17 cellular contexts compared by ENCODE assay signal in genomic region chr1:6354659-6355317, GRCh38. TPM values are rescaled to one million over a fixed set of nuclear protein-coding genes. Genes with fewer than 3 reads are reported as not detected.
DNase-seq lines count a peak whose midpoint lies in the region; ATAC-seq and TF ChIP-seq lines count a peak whose summit lies in the region.
"Had no signal": no experiment of that assay in that cellular context is flagged by ENCODE, and none has a peak within 500 bp of the region (broad histone marks: within the 10 kb centered on the region; RNA-seq: fewer than 3 reads in every experiment).

No MANE protein-coding gene starts in this region.

- no peak for ATAC-seq in lower lobe of right lung
- ATAC-seq in stimulated activated naive B cell treated with anti-CD40 and anti-IgM and Interleukin-4, amounts not matched to agents 10 μg/mL and 1 μg/mL and 100 μg/mL, for 72 hours (replicated peaks): no peak
- ATAC-seq: naive thymus-derived CD4-positive, alpha-beta T cell had no signal

- no peaks in the 10 kb centered on the region for H3F3A ChIP-seq in GM23248 (ENCODE audit: insufficient read depth)

- H3K4me3 ChIP-seq in adrenal gland (no peak overlapping the region), lower lobe of right lung (no peak overlapping the region), GM23248 (no peak overlapping the region)
- H3K4me3 ChIP-seq: hepatocyte, skin epidermis had no signal

- no peak overlapping the region for H3K4me2 ChIP-seq in GM23248 (ENCODE audit: unreplicated experiment)

- H3K9me3 ChIP-seq in adrenal gland (replicated peaks in 1 of 3) (no peaks in the 10 kb centered on the region), lower lobe of right lung (no peaks in the 10 kb centered on the region), GM23248 (ENCODE audit: low read depth) (no peaks in the 10 kb centered on the region)

- WGBS in adrenal gland, 4 donors: 92 to 98% (median 96%) methylated on average over 6 to 12 of the region's 12 CpGs
- 94 to 97% methylated on average over 10 to 12 of the region's 12 CpGs for WGBS in GM23248 (ENCODE audit: low coverage in 1 of 2, low lambda C conversion rate in 2 of 2, missing lambda C conversion rate in 2 of 2), 2 experiments

- no peak overlapping the region for H3K9ac ChIP-seq in GM23248

- H3K27me3 Mint-ChIP-seq in T-helper 2 cell treated with Interferon-gamma antibody and Interleukin-4, amounts not matched to agents 5 μg/mL and 100 μg/mL, for 36 hours (ENCODE audit: low read depth): no peaks in the 10 kb centered on the region
- no peaks in the 10 kb centered on the region for H3K27me3 Mint-ChIP-seq in stimulated activated naive B cell treated with anti-CD40 and anti-IgM and Interleukin-4, amounts not matched to agents 10 μg/mL and 1 μg/mL and 100 μg/mL, for 72 hours
- H3K27me3 Mint-ChIP-seq: naive thymus-derived CD4-positive, alpha-beta T cell had no signal

- H3K27ac Mint-ChIP-seq in T-helper 2 cell treated with Interferon-gamma antibody and Interleukin-4, amounts not matched to agents 5 μg/mL and 100 μg/mL, for 36 hours: peak overlapping the region; percentile 0
- H3K27ac Mint-ChIP-seq in stimulated activated naive B cell treated with anti-CD40 and anti-IgM and Interleukin-4, amounts not matched to agents 10 μg/mL and 1 μg/mL and 100 μg/mL, for 72 hours: peak overlapping the region; percentile 6

- no peaks in the 10 kb centered on the region for H3K79me2 ChIP-seq in GM23248 (ENCODE audit: insufficient read depth)

- no peak for DNase-seq in T-helper 2 cell treated with Interferon-gamma antibody and Interleukin-4, amounts not matched to agents 5 μg/mL and 100 μg/mL, for 36 hours (ENCODE audit: low spot score)
- DNase-seq in T-helper 2 cell (no peak), adrenal gland (no peak), lower lobe of right lung (no peak), HUDEP-2 (lab: John Stamatoyannopoulos, UW; ENCODE audit: unreplicated experiment in 76 of 76) (no peak), NCI-H146 (lab: John Stamatoyannopoulos, UW) (no peak), GM23248 (no peak)
- DNase-seq in stimulated activated naive B cell treated with anti-CD40 and anti-IgM and Interleukin-4, amounts not matched to agents 10 μg/mL and 1 μg/mL and 100 μg/mL, for 72 hours: no peak
- DNase-seq: 8988T; activated CD4-positive, alpha-beta T cell treated with anti-CD3 and anti-CD28 coated beads for 4 hours; Calu3; EL; naive thymus-derived CD4-positive, alpha-beta T cell; NCI-H1417; stimulated activated CD4-positive, alpha-beta T cell treated with anti-CD3 and anti-CD28 coated beads, Interleukin-4, amount 100 ng/mL, for 1 hour had no signal

- H3K4me1 Mint-ChIP-seq in T-helper 2 cell treated with Interferon-gamma antibody and Interleukin-4, amounts not matched to agents 5 μg/mL and 100 μg/mL, for 36 hours (ENCODE audit: low read depth): peaks cover 20% of the 10 kb centered on the region
- H3K4me1 Mint-ChIP-seq in stimulated activated naive B cell treated with anti-CD40 and anti-IgM and Interleukin-4, amounts not matched to agents 10 μg/mL and 1 μg/mL and 100 μg/mL, for 72 hours: peaks cover 13% of the 10 kb centered on the region in 2 donors

- H3K9me3 Mint-ChIP-seq in T-helper 2 cell treated with Interferon-gamma antibody and Interleukin-4, amounts not matched to agents 5 μg/mL and 100 μg/mL, for 36 hours: no peaks in the 10 kb centered on the region
- H3K9me3 Mint-ChIP-seq in stimulated activated naive B cell treated with anti-CD40 and anti-IgM and Interleukin-4, amounts not matched to agents 10 μg/mL and 1 μg/mL and 100 μg/mL, for 72 hours: no peaks in the 10 kb centered on the region

- H2AFZ ChIP-seq in GM23248: no peak overlapping the region
- H2AFZ ChIP-seq: hepatocyte had no signal

- no peaks in the 10 kb centered on the region for H4K20me1 ChIP-seq in GM23248 (ENCODE audit: insufficient read depth)

- H3K4me1 ChIP-seq in adrenal gland (replicated peaks in 1 of 2): peaks cover 40 to 52% of the 10 kb centered on the region in 2 donors
- H3K4me1 ChIP-seq in lower lobe of right lung: peaks cover 49% of the 10 kb centered on the region
- peaks cover 14% of the 10 kb centered on the region for H3K4me1 ChIP-seq in GM23248 (ENCODE audit: insufficient read depth)

- no peak overlapping the region for H3K4me3 Mint-ChIP-seq in T-helper 2 cell treated with Interferon-gamma antibody and Interleukin-4, amounts not matched to agents 5 μg/mL and 100 μg/mL, for 36 hours
- no peak overlapping the region for H3K4me3 Mint-ChIP-seq in stimulated activated naive B cell treated with anti-CD40 and anti-IgM and Interleukin-4, amounts not matched to agents 10 μg/mL and 1 μg/mL and 100 μg/mL, for 72 hours

- H3K27ac ChIP-seq in adrenal gland (peak overlapping the region in 3 of 5 donors; percentile 58 to 77 (median 76)), lower lobe of right lung (peak overlapping the region; percentile 79), GM23248 (no peak overlapping the region)

- no peaks in the 10 kb centered on the region for H3K27me3 ChIP-seq in adrenal gland
- no peaks in the 10 kb centered on the region for H3K27me3 ChIP-seq in lower lobe of right lung (ENCODE audit: low read depth)
- H3K27me3 ChIP-seq in GM23248 (replicated peaks; ENCODE audit: insufficient read depth): no peaks in the 10 kb centered on the region
- H3K27me3 ChIP-seq: hepatocyte had no signal

- no peak for TF ChIP-seq CTCF in adrenal gland (IDR thresholded peaks at IDR 0.05)
- TF ChIP-seq CTCF in lower lobe of right lung (IDR thresholded peaks at IDR 0.05): no peak

- in situ Hi-C loops in GM23248 (cut with MboI): no loop called here

- H3K9me2 ChIP-seq in GM23248 (ENCODE audit: insufficient read depth): no peaks in the 10 kb centered on the region

- TF ChIP-seq POLR2A in adrenal gland (IDR thresholded peaks at IDR 0.05): no peak

- H3K36me3 ChIP-seq in adrenal gland (replicated peaks in 1 of 2) (no peaks in the 10 kb centered on the region), lower lobe of right lung (no peaks in the 10 kb centered on the region), GM23248 (ENCODE audit: low read depth) (no peaks in the 10 kb centered on the region)

- H3K36me3 Mint-ChIP-seq in T-helper 2 cell treated with Interferon-gamma antibody and Interleukin-4, amounts not matched to agents 5 μg/mL and 100 μg/mL, for 36 hours (ENCODE audit: low read depth): no peaks in the 10 kb centered on the region
- H3K36me3 Mint-ChIP-seq in stimulated activated naive B cell treated with anti-CD40 and anti-IgM and Interleukin-4, amounts not matched to agents 10 μg/mL and 1 μg/mL and 100 μg/mL, for 72 hours: no peaks in the 10 kb centered on the region

- intact Hi-C loops in adrenal gland (cut with DNase I) (loop anchor here in 1 of 2 donors (5.0 kb wide), 1 partner anchor 53 kb away; no protein-coding TSS in a partner anchor), lower lobe of right lung (cut with DNase I) (no loop called here)

RNA-seq across cellular contexts. Expression of gene ACOT7, which starts 38.8 kb away (rescaled TPM):
- total RNA-seq in adrenal gland (10 to 100 TPM in 7 of 8 donors, 1 to 10 TPM in 1; 8.4 to 29.4 (median 15.0) TPM), lower lobe of right lung (28.5 TPM)
- polyA plus RNA-seq in adrenal gland (10 to 100 TPM; 11.3 to 26.6 (median 13.0) TPM), GM23248 (2016; fragmentation: Nextera tagmentation; extraction: Ambion mirVana) (74.7 and 79.2 TPM in 2 replicates)
- total RNA-seq in GM23248 (2014; rRNA removed; shearing (Covaris generic)): 20.0 and 25.7 TPM in 2 replicates
